In the genomic region with DNA sequence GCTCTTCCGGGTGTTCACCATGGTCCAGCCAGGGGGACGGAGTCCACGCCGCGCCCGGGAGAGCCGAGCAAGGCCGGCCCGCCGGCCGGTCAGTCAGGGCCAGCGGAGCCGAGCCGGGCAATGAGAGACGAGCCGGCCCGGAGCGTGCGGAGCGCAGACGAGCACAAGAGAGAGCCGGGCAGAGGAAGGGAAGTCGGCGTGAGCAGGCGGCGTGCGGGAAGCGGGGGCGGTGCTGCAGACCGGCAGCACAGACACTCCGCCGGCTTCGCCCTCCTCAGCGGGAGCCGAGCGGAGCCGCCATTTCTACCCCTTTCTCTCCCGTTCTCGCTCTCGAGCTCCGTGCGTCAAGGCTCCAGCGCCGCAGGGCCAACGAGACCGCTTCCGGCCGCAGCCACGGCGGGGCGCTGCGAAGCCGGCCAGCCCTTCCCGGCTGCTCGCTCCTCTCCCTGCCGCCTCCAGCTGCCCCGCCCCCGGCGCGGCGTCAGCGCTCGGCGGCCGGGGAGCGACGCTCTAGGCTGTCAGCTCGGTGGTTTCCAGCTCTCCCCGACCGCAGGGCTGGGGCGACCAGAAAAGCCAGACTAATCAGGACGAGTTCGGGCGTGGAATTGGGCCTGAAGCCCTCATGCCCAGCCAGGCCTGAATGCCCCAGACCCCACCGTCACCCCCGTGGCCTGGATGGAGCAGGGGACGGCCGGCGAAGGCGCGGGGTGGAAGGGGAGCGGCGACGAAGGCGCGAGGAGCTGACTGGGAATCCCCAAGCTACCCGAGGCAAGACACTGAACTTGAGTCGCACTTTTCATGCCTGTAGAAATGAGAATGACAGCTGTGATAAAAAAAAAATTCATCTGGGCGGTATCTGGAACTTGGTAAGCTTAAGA, we compare ENCODE assay signal across 8 cellular contexts. TPM values are rescaled to one million over a fixed set of nuclear protein-coding genes. Genes with fewer than 3 reads are reported as not detected.
DNase-seq lines count a peak whose midpoint lies in the region; ATAC-seq and TF ChIP-seq lines count a peak whose summit lies in the region.

A gene (minus strand): TSS at position 374 of the 878 bp plus-strand sequence. CDS start 353 bp downstream, at position 21.

- peaks cover 16% of the 10 kb centered on the region; the same call in 1 of the 2 replicates for H4K20me1 ChIP-seq in SU-DHL-6 (ENCODE audit: low read depth, low read length)

- H3K4me2 ChIP-seq in SU-DHL-6 (ENCODE audit: low read depth, low read length, poor library complexity, severe bottlenecking): peak within 1 kb of the TSS; percentile 82
- H3K4me2 ChIP-seq in trophoblast cell (ENCODE audit: low read length): peak within 1 kb of the TSS; percentile 94

- H3K27me3 ChIP-seq in SU-DHL-6 (ENCODE audit: low read length) (no peaks in the 10 kb centered on the region), cardiac muscle cell (no peaks in the 10 kb centered on the region), trophoblast cell (ENCODE audit: insufficient read depth, low read length) (no peaks in the 10 kb centered on the region), transverse colon (no peaks in the 10 kb centered on the region)

- H3K36me3 ChIP-seq in SU-DHL-6 (ENCODE audit: low read length) (no peaks in the 10 kb centered on the region), cardiac muscle cell (no peaks in the 10 kb centered on the region), trophoblast cell (ENCODE audit: control insufficient read depth in 1 of 2, insufficient read depth in 2 of 2, low read length in 2 of 2) (peaks cover 0 to 3% of the 10 kb centered on the region in 2 experiments), transverse colon (no peaks in the 10 kb centered on the region)

- peak within 1 kb of the TSS; percentile 80 for H2AK5ac ChIP-seq in trophoblast cell (ENCODE audit: low read length)

- peaks cover 38% of the 10 kb centered on the region for H3K79me2 ChIP-seq in SU-DHL-6 (ENCODE audit: insufficient read depth, low read length)
- H3K79me2 ChIP-seq in trophoblast cell (ENCODE audit: control insufficient read depth, insufficient read depth, low read length, poor library complexity): peaks cover 12% of the 10 kb centered on the region

- no CpG with 5 or more reads among the region's 89 CpGs for WGBS in trophoblast cell (ENCODE audit: extremely low coverage, insufficient coverage, insufficient read length)
- WGBS in transverse colon (ENCODE audit: low coverage in 1 of 2), 2 donors: 1% methylated on average over 52 of the region's 89 CpGs; no CpG with 5 or more reads in 1 of the 2 donors

- H2AFZ ChIP-seq in SU-DHL-6 (ENCODE audit: low read depth, low read length, severe bottlenecking) (peak within 1 kb of the TSS; percentile 91), trophoblast cell (ENCODE audit: insufficient read depth, low read length, poor library complexity) (peak within 1 kb of the TSS; percentile 99)

- H3K9me3 ChIP-seq in SU-DHL-6 (ENCODE audit: insufficient read depth, low read length): no peaks in the 10 kb centered on the region
- no peaks in the 10 kb centered on the region for H3K9me3 ChIP-seq in cardiac muscle cell (ENCODE audit: low read depth)
- no peaks in the 10 kb centered on the region for H3K9me3 ChIP-seq in trophoblast cell (ENCODE audit: insufficient read depth, low read depth, low read length)
- no peaks in the 10 kb centered on the region for H3K9me3 ChIP-seq in transverse colon

- no peak within 1 kb of the TSS for H3K23ac ChIP-seq in trophoblast cell (ENCODE audit: low read length)

- in situ Hi-C loops in transverse colon (cut with MboI; ENCODE audit: low pct_ligation_motif_present in 1 of 4, low pct_unique_long_range_greater_than_20kb in 1 of 4, low sequenced_read_pairs in 3 of 4): loop anchor here in 1 of 4 donors (10.0 kb wide), 1 partner anchor 148 kb away; a partner anchor contains a TSS

- H2BK5ac ChIP-seq in trophoblast cell (ENCODE audit: low read depth, low read length, poor library complexity): peak within 1 kb of the TSS; percentile 98

- DNase-seq in NCI-H128 (lab: John Stamatoyannopoulos, UW; ENCODE audit: unreplicated experiment): peak; percentile 89
- peak; percentile 78 for DNase-seq in activated naive CD8-positive, alpha-beta T cell treated with anti-CD3 and anti-CD28 coated beads, Interleukin-2, amount 50 U/mL, for 16 hours (ENCODE audit: low read depth, low spot score)
- peak; percentile 96 to 97 for DNase-seq in cardiac muscle cell (ENCODE audit: low read depth in 1 of 2, low spot score in 1 of 2)
- peak; percentile 97 to 98 for DNase-seq in trophoblast cell
- peak; percentile 94 for DNase-seq in transverse colon

- TF ChIP-seq EP300 in transverse colon (IDR thresholded peaks at IDR 0.05; ENCODE audit: low read depth): no peak

- H3K27ac ChIP-seq in SU-DHL-6 (ENCODE audit: low read depth, low read length) (peak within 1 kb of the TSS; percentile 79), cardiac muscle cell (peak within 1 kb of the TSS; percentile 98), trophoblast cell (ENCODE audit: low read depth, low read length) (peak within 1 kb of the TSS; percentile 97), transverse colon (peak within 1 kb of the TSS; percentile 95 to 99 (median 98))

- H3F3A ChIP-seq in SU-DHL-6 (ENCODE audit: insufficient read depth): peaks cover 17% of the 10 kb centered on the region; the same call in 1 of the 2 replicates

- ATAC-seq in HG02759 (IDR thresholded peaks at IDR 0.05; ENCODE audit: unreplicated experiment): peak; percentile 82

- peak; percentile 85 for TF ChIP-seq CTCF in GM12873 (IDR thresholded peaks at IDR 0.05; ENCODE audit: insufficient read depth, low read depth, low read length, missing control alignments)
- peak; percentile 84 for TF ChIP-seq CTCF in SU-DHL-6 (IDR thresholded peaks at IDR 0.05; ENCODE audit: insufficient read depth, low read length, poor library complexity, severe bottlenecking)
- peak; percentile 71 for TF ChIP-seq CTCF in cardiac muscle cell (IDR thresholded peaks at IDR 0.05; ENCODE audit: low read depth, low read length)
- TF ChIP-seq CTCF in transverse colon (IDR thresholded peaks at IDR 0.05): peak; percentile 40 to 94 (median 80)

- peak within 1 kb of the TSS; percentile 96 for H4K91ac ChIP-seq in trophoblast cell (ENCODE audit: low read depth, low read length)

- peak within 1 kb of the TSS; percentile 100 for H3K14ac ChIP-seq in trophoblast cell (ENCODE audit: low read length)

- peak within 1 kb of the TSS; percentile 92 for H2BK120ac ChIP-seq in trophoblast cell (ENCODE audit: insufficient read depth, low read length, poor library complexity)

- H2BK12ac ChIP-seq in trophoblast cell (ENCODE audit: low read length): peak within 1 kb of the TSS; percentile 85

- peak; percentile 92 for TF ChIP-seq POLR2A in transverse colon (IDR thresholded peaks at IDR 0.05)

- peak within 1 kb of the TSS; percentile 100 for H4K12ac ChIP-seq in trophoblast cell (ENCODE audit: low read depth, low read length)

- H3K18ac ChIP-seq in trophoblast cell (ENCODE audit: low read length): peak within 1 kb of the TSS; percentile 100

- peaks cover 14% of the 10 kb centered on the region for H3K4me1 ChIP-seq in cardiac muscle cell (ENCODE audit: low read depth)
- peaks cover 0 to 1% of the 10 kb centered on the region in 2 experiments for H3K4me1 ChIP-seq in trophoblast cell (ENCODE audit: control insufficient read depth in 1 of 2, insufficient read depth in 2 of 2, low read length in 2 of 2)
- H3K4me1 ChIP-seq in transverse colon: peaks cover 16 to 39% (median 20%) of the 10 kb centered on the region in 4 donors

- peak within 1 kb of the TSS; percentile 99 for H4K8ac ChIP-seq in trophoblast cell (ENCODE audit: low read depth, low read length)

- no peaks in the 10 kb centered on the region for H3K9me2 ChIP-seq in SU-DHL-6 (replicated peaks; ENCODE audit: insufficient read depth, low read length)

- H3K79me1 ChIP-seq in trophoblast cell (ENCODE audit: low read length): peaks cover 12% of the 10 kb centered on the region

- peak within 1 kb of the TSS; percentile 87 for H3K9ac ChIP-seq in SU-DHL-6 (ENCODE audit: low read length)
- H3K9ac ChIP-seq in trophoblast cell (ENCODE audit: low read length): peak within 1 kb of the TSS; percentile 100

- intact Hi-C loops in transverse colon (cut with DNase I; ENCODE audit: low total_unique reads): loop anchor here (1.0 kb wide), 1 partner anchor 157 kb away; a partner anchor contains a TSS

- H3K4me3 ChIP-seq in SU-DHL-6 (ENCODE audit: insufficient read depth, low read length, poor library complexity, severe bottlenecking) (peak within 1 kb of the TSS; percentile 84), cardiac muscle cell (peak within 1 kb of the TSS; percentile 82), trophoblast cell (ENCODE audit: low read depth, low read length) (peak within 1 kb of the TSS; percentile 99), transverse colon (peak within 1 kb of the TSS; percentile 70 to 86 (median 75))

- H3K4ac ChIP-seq in trophoblast cell (ENCODE audit: low read depth, low read length): peak within 1 kb of the TSS; percentile 96

RNA-seq across cellular contexts. Expression of the gene that starts here (rescaled TPM):
- total RNA-seq in cardiac muscle cell (11.3 and 17.2 TPM in 2 replicates), transverse colon (10 to 100 TPM; 37.1 to 82.7 (median 40.7) TPM)
- 10.7 and 14.4 TPM in 2 replicates for polyA plus RNA-seq in cardiac muscle cell
- 5.6 TPM in 2 replicates for polyA plus RNA-seq in trophoblast cell (2013)

Comparison
In these comparisons a context has a peak if more than half of its experiments do, and no peak if none do; other contexts are left out.
1. Peak in every context shown above with its lines: DNase-seq, ATAC-seq, H3K4me3 ChIP-seq and H3K27ac ChIP-seq.